In the genomic region with DNA sequence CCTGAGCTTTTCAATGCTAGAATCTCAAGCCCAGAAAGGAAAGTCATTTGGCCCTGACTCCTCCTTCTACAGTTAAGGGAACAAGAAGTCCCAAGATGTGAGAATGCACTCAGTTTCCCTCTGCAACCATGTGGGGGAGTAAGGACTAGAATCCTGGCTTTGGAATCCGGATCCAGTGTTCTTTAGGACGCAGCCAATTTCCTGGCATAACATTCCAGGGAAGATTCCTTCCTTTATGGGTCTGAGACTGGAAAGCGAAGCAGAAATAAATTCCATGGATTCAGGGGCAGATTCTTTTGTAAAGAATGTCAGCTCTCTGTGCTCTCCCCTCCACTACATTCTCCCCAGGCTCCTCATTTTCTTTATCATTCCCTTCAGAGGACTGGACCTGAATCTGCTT, we compare ENCODE assay signal across 20 cellular contexts.
DNase-seq lines count a peak whose midpoint lies in the region; FAIRE-seq and TF ChIP-seq lines count a peak whose summit lies in the region.
"Had no signal": no experiment of that assay in that cellular context is flagged by ENCODE, and none has a peak within 500 bp of the region (broad histone marks: within the 10 kb centered on the region; RNA-seq: fewer than 3 reads in every experiment).

No MANE protein-coding gene starts in this region.

- no peak for FAIRE-seq in urothelium cell line (lab: Jason Lieb, UNC)
- FAIRE-seq: D721Med had no signal

- H3K9me3 Mint-ChIP-seq in endodermal cell, result peaks cover 3% of the 10 kb centered on the region

- H3K36me3 Mint-ChIP-seq in endodermal cell (ENCODE audit: low read depth), result no peaks in the 10 kb centered on the region
- H3K36me3 Mint-ChIP-seq: CD8-positive, alpha-beta memory T cell had no signal

- 29 to 33% methylated on average over 3 of the region's 3 CpGs for WGBS in endodermal cell (ENCODE audit: insufficient coverage in 1 of 2, insufficient read length in 1 of 2), 2 experiments

- no peak overlapping the region for H3K4me3 Mint-ChIP-seq in endodermal cell
- H3K4me3 Mint-ChIP-seq: CD8-positive, alpha-beta memory T cell had no signal

- no peaks in the 10 kb centered on the region for H3K27me3 ChIP-seq in endodermal cell (ENCODE audit: control insufficient read depth, insufficient read depth, low read length, poor library complexity, severe bottlenecking)

- H3K9ac ChIP-seq in endodermal cell (ENCODE audit: extremely low read depth, low read length, poor library complexity, severe bottlenecking), result no peak overlapping the region
- H3K9ac ChIP-seq: SK-N-SH had no signal

- no peak overlapping the region for H3K4me3 ChIP-seq in endodermal cell (ENCODE audit: low read length)
- H3K4me3 ChIP-seq: HAP-1 had no signal

- H3K4me1 ChIP-seq in endodermal cell (ENCODE audit: control insufficient read depth, insufficient read depth, low read length), result peaks cover 5% of the 10 kb centered on the region
- H3K4me1 ChIP-seq: HAP-1 had no signal

- peak; percentile 70 for TF ChIP-seq CTCF in endodermal cell (conservative IDR thresholded peaks at IDR 0.05)

- H3K36me3 ChIP-seq in endodermal cell (ENCODE audit: control insufficient read depth, insufficient read depth, low read length), result no peaks in the 10 kb centered on the region
- H3K36me3 ChIP-seq: HAP-1 had no signal

- no peak overlapping the region for H3K27ac Mint-ChIP-seq in endodermal cell
- H3K27ac Mint-ChIP-seq: CD8-positive, alpha-beta memory T cell had no signal

- no peaks in the 10 kb centered on the region for H3K9me3 ChIP-seq in endodermal cell (ENCODE audit: control insufficient read depth, low read length)
- H3K9me3 ChIP-seq: HAP-1, SK-N-SH had no signal

- DNase-seq in HT1080 (ENCODE audit: low read depth) (peak; percentile 7), endodermal cell (peak; percentile 63), iPS-NIHi7 (ENCODE audit: extremely low spot score) (peak; percentile 62), urothelium cell line (ENCODE audit: low spot score) (peak; percentile 3), glomerular visceral epithelial cell (ENCODE audit: extremely low spot score) (no peak), GM03348 (ENCODE audit: low spot score) (no peak), HT-29 (ENCODE audit: low spot score) (no peak)
- DNase-seq: C1 segment of cervical spinal cord; CD8-positive, alpha-beta memory T cell; DMS79; MM.1S; NCI-H1092 treated with DMSO at 0.1 percent for 48 hours; NCI-H2081 treated with DMSO at 0.1 percent for 48 hours; NCI-H446 treated with DMSO at 0.1 percent for 48 hours; NCI-H748 treated with DMSO at 0.1 percent for 48 hours; SHP77; SK-N-SH had no signal

- peaks cover 5% of the 10 kb centered on the region for H3K27me3 Mint-ChIP-seq in endodermal cell (ENCODE audit: insufficient read depth)

- peaks cover 29% of the 10 kb centered on the region for H3K4me1 Mint-ChIP-seq in endodermal cell
- H3K4me1 Mint-ChIP-seq: CD8-positive, alpha-beta memory T cell had no signal

- no peak overlapping the region for H3K27ac ChIP-seq in endodermal cell (ENCODE audit: low read depth, low read length)
- H3K27ac ChIP-seq: HL-60 had no signal

Comparison
In these comparisons a context has a peak if more than half of its experiments do, and no peak if none do; other contexts are left out.
1. DNase-seq: peak in HT1080 (single experiment), endodermal cell (single experiment), iPS-NIHi7 (single experiment) and urothelium cell line (single experiment); none in glomerular visceral epithelial cell (single experiment), GM03348 (single experiment) and HT-29 (single experiment).